Comparison of ENCODE assay signal across 8 cellular contexts in genomic region chr19:47239610-47240296, GRCh38.
A peak's percentile ranks its signal among the peaks of the same experiment; 100 is the strongest.
DNase-seq lines count a peak whose midpoint lies in the region; ATAC-seq and TF ChIP-seq lines count a peak whose summit lies in the region.

No MANE protein-coding gene starts in this region.

- H3K4me3 ChIP-seq in AG04449 (ENCODE audit: low read depth, low read length) (peak overlapping the region; percentile 47), HFF-Myc (replicated peaks; ENCODE audit: low read depth, low read length) (peak overlapping the region; percentile 31), stomach smooth muscle (ENCODE audit: low read length in 2 of 2) (peak overlapping the region; percentile 19 to 58)

- no peaks in the 10 kb centered on the region for H3K9me3 ChIP-seq in stomach smooth muscle (ENCODE audit: control insufficient read depth in 2 of 2, low read length in 2 of 2)

- H3K27me3 Mint-ChIP-seq in T-helper 2 cell treated with Interferon-gamma antibody and Interleukin-4, amounts not matched to agents 5 μg/mL and 100 μg/mL, for 36 hours (ENCODE audit: low read depth) = peaks cover 7% of the 10 kb centered on the region
- H3K27me3 Mint-ChIP-seq in central memory CD8-positive, alpha-beta T cell = no peaks in the 10 kb centered on the region

- H3K27me3 ChIP-seq in layer of hippocampus (ENCODE audit: control insufficient read depth, insufficient read depth, low read length) = no peaks in the 10 kb centered on the region
- peaks cover 0 to 5% of the 10 kb centered on the region in 2 donors for H3K27me3 ChIP-seq in stomach smooth muscle (ENCODE audit: control insufficient read depth in 1 of 2, insufficient read depth in 2 of 2, low read length in 2 of 2)

- H3K9me3 Mint-ChIP-seq in T-helper 2 cell treated with Interferon-gamma antibody and Interleukin-4, amounts not matched to agents 5 μg/mL and 100 μg/mL, for 36 hours = no peaks in the 10 kb centered on the region
- H3K9me3 Mint-ChIP-seq in central memory CD8-positive, alpha-beta T cell = no peaks in the 10 kb centered on the region

- H3K4me3 Mint-ChIP-seq in T-helper 2 cell treated with Interferon-gamma antibody and Interleukin-4, amounts not matched to agents 5 μg/mL and 100 μg/mL, for 36 hours = peak overlapping the region; percentile 18
- peak overlapping the region; percentile 72 for H3K4me3 Mint-ChIP-seq in central memory CD8-positive, alpha-beta T cell

- TF ChIP-seq CTCF in AG04449 (IDR thresholded peaks at IDR 0.05; ENCODE audit: insufficient read depth, low read length, missing control alignments) (no peak), HFF-Myc (IDR thresholded peaks at IDR 0.05; ENCODE audit: low read depth, low read length, missing control alignments) (no peak)

- H3K36me3 ChIP-seq in stomach smooth muscle (ENCODE audit: control insufficient read depth in 2 of 2, insufficient read depth in 2 of 2, low read length in 2 of 2) = no peaks in the 10 kb centered on the region

- CTCF ChIA-PET in AG04449 (lab: Yijun Ruan, JAX) = interaction anchor here (0.7 to 3.5 kb wide), 5 partner anchors 7 to 90 kb away, joined by 3 to 18 read pairs (median 11); no protein-coding TSS in a partner anchor

- no peak overlapping the region for H3K27ac Mint-ChIP-seq in T-helper 2 cell treated with Interferon-gamma antibody and Interleukin-4, amounts not matched to agents 5 μg/mL and 100 μg/mL, for 36 hours
- no peak overlapping the region for H3K27ac Mint-ChIP-seq in central memory CD8-positive, alpha-beta T cell (ENCODE audit: low read depth)

- H3K4me1 Mint-ChIP-seq in T-helper 2 cell treated with Interferon-gamma antibody and Interleukin-4, amounts not matched to agents 5 μg/mL and 100 μg/mL, for 36 hours (ENCODE audit: low read depth) = peaks cover 19% of the 10 kb centered on the region
- peaks cover 5% of the 10 kb centered on the region for H3K4me1 Mint-ChIP-seq in central memory CD8-positive, alpha-beta T cell

- H3K4me1 ChIP-seq in stomach smooth muscle (ENCODE audit: control insufficient read depth, insufficient read depth, low read length) = peaks cover 46% of the 10 kb centered on the region

- peak; percentile 38 for ATAC-seq in central memory CD8-positive, alpha-beta T cell (replicated peaks; ENCODE audit: extremely low read depth, poor library complexity, severe bottlenecking)
- ATAC-seq in GM18909 (IDR thresholded peaks at IDR 0.05; ENCODE audit: poor library complexity, unreplicated experiment) = no peak

- peak overlapping the region; percentile 46 for H3K27ac ChIP-seq in layer of hippocampus (ENCODE audit: low read depth, low read length)
- H3K27ac ChIP-seq in stomach smooth muscle (ENCODE audit: low read length) = no peak overlapping the region

- peaks cover 3% of the 10 kb centered on the region for H3K36me3 Mint-ChIP-seq in T-helper 2 cell treated with Interferon-gamma antibody and Interleukin-4, amounts not matched to agents 5 μg/mL and 100 μg/mL, for 36 hours (ENCODE audit: low read depth)
- peaks cover 5% of the 10 kb centered on the region for H3K36me3 Mint-ChIP-seq in central memory CD8-positive, alpha-beta T cell (ENCODE audit: insufficient read depth)

- H3K9ac ChIP-seq in stomach smooth muscle (ENCODE audit: low read length in 2 of 2) = peak overlapping the region in 1 of 2 donors; percentile 5

- no peak for DNase-seq in AG04449 (ENCODE audit: low read depth, low spot score)
- no peak for DNase-seq in HFF-Myc (ENCODE audit: extremely low read depth, low read depth)
- peak; percentile 39 for DNase-seq in T-helper 2 cell treated with Interferon-gamma antibody and Interleukin-4, amounts not matched to agents 5 μg/mL and 100 μg/mL, for 36 hours (ENCODE audit: low spot score)
- peak; percentile 48 to 63 for DNase-seq in central memory CD8-positive, alpha-beta T cell (ENCODE audit: low spot score in 2 of 2)
- DNase-seq in UCSD-AML1 (lab: John Stamatoyannopoulos, UW; ENCODE audit: unreplicated experiment) = no peak

- POLR2A ChIA-PET in AG04449 (lab: Yijun Ruan, JAX) = interaction anchor here (0.9 to 1.4 kb wide), 3 partner anchors 13 to 17 kb away, joined by 3 to 6 read pairs (median 4); partner anchors contain the start of gene CCDC9

Comparison
In these comparisons a context has a peak if more than half of its experiments do, and no peak if none do; other contexts are left out.
1. DNase-seq: peak in T-helper 2 cell treated with Interferon-gamma antibody and Interleukin-4, amounts not matched to agents 5 μg/mL and 100 μg/mL, for 36 hours (single experiment) and central memory CD8-positive, alpha-beta T cell (2 of 2); none in AG04449 (single experiment), HFF-Myc (single experiment) and UCSD-AML1 (single experiment).
2. Peak in every context shown above with its lines, with median percentiles within 50 percentile points of each other: H3K4me3 ChIP-seq.